Comparison of ENCODE assay signal across 25 cellular contexts in genomic region chr22:49018601-49019000, GRCh38.
DNase-seq lines count a peak whose midpoint lies in the region; ATAC-seq and TF ChIP-seq lines count a peak whose summit lies in the region.
"Had no signal": no experiment of that assay in that cellular context is flagged by ENCODE, and none has a peak within 500 bp of the region (broad histone marks: within the 10 kb centered on the region; RNA-seq: fewer than 3 reads in every experiment).

No MANE protein-coding gene starts in this region.

- no peak overlapping the region for H2BK120ac ChIP-seq in neuronal stem cell (ENCODE audit: low read depth, low read length)

- H3K4ac ChIP-seq in neuronal stem cell (ENCODE audit: low read length): no peak overlapping the region

- H3K9ac ChIP-seq in mammary epithelial cell (ENCODE audit: insufficient read depth, low read length) (no peak overlapping the region), neuronal stem cell (ENCODE audit: low read depth, low read length, poor library complexity) (peak overlapping the region; percentile 74)
- H3K9ac ChIP-seq: neural progenitor cell had no signal

- TF ChIP-seq CTCF in breast epithelium (IDR thresholded peaks at IDR 0.05): no peak
- TF ChIP-seq CTCF in mammary epithelial cell (conservative IDR thresholded peaks at IDR 0.05 in 1 of 2, IDR thresholded peaks at IDR 0.05 in 1 of 2; ENCODE audit: extremely low read depth in 1 of 2, insufficient read depth in 1 of 2, low read depth in 1 of 2, low read length in 2 of 2): no peak
- no peak for TF ChIP-seq CTCF in coronary artery (IDR thresholded peaks at IDR 0.05)
- no peak for TF ChIP-seq CTCF in upper lobe of left lung (IDR thresholded peaks at IDR 0.05)

- no peak overlapping the region for H2AFZ ChIP-seq in mammary epithelial cell (ENCODE audit: low read depth, low read length)
- no peak overlapping the region for H2AFZ ChIP-seq in neuronal stem cell (ENCODE audit: low read length)
- H2AFZ ChIP-seq: neural progenitor cell had no signal

- H3K4me1 ChIP-seq in breast epithelium: no peaks in the 10 kb centered on the region
- no peaks in the 10 kb centered on the region for H3K4me1 ChIP-seq in mammary epithelial cell (ENCODE audit: insufficient read depth, low read length)
- peaks cover 4 to 8% of the 10 kb centered on the region in 2 donors for H3K4me1 ChIP-seq in neuronal stem cell (ENCODE audit: control insufficient read depth in 2 of 2, insufficient read depth in 1 of 2, low read depth in 1 of 2, low read length in 2 of 2)
- peaks cover 19 to 39% (median 30%) of the 10 kb centered on the region in 4 donors for H3K4me1 ChIP-seq in upper lobe of left lung
- H3K4me1 ChIP-seq: neural progenitor cell, psoas muscle had no signal

- no peaks in the 10 kb centered on the region for H3K79me2 ChIP-seq in mammary epithelial cell (ENCODE audit: insufficient read depth, low read length)

- H3K4me3 ChIP-seq in breast epithelium (no peak overlapping the region), mammary epithelial cell (replicated peaks in 1 of 3; ENCODE audit: insufficient read depth in 1 of 3, low read depth in 2 of 3, low read length in 3 of 3) (no peak overlapping the region), coronary artery (no peak overlapping the region), neuronal stem cell (ENCODE audit: low read length in 2 of 2) (no peak overlapping the region), upper lobe of left lung (no peak overlapping the region)
- H3K4me3 ChIP-seq: neural progenitor cell, psoas muscle had no signal

- H2AK5ac ChIP-seq in neuronal stem cell (ENCODE audit: low read depth, low read length): peak overlapping the region; percentile 41

- H4K91ac ChIP-seq in neuronal stem cell (ENCODE audit: low read depth, low read length, poor library complexity): no peak overlapping the region

- DNase-seq in breast epithelium (ENCODE audit: low spot score in 2 of 2) (peak; percentile 13 to 48), mammary epithelial cell (no peak), coronary artery (ENCODE audit: low spot score) (peak; percentile 41), neuronal stem cell (ENCODE audit: low spot score) (no peak), upper lobe of left lung (peak; percentile 16 to 53), cerebellar cortex (ENCODE audit: low spot score) (no peak), DMS153 (lab: John Stamatoyannopoulos, UW) (no peak)
- DNase-seq in activated T-helper 1 cell treated with anti-CD3 and anti-CD28 coated beads, Interleukin-12 subunit alpha, Interleukin-12 subunit beta, Interleukin-2, Interleukin-4 antibody, amounts not matched to agents 30 ng/mL and 10 ng/mL and 1 ng/mL, durations not matched to agents 14 hours and 24 hours and 36 hours (ENCODE audit: low spot score): no peak
- DNase-seq: activated CD4-positive, alpha-beta T cell treated with anti-CD3 and anti-CD28 coated beads for 48 hours; activated naive CD8-positive, alpha-beta T cell treated with anti-CD3 and anti-CD28 coated beads for 36 hours; cerebellar nuclear complex; kidney glomerular epithelial cell; NCI-H1092 treated with DMSO at 0.1 percent for 48 hours; NCI-H187; NCI-H2171; NCI-H510A treated with DMSO at 0.1 percent for 48 hours; psoas muscle; stimulated activated naive CD8-positive, alpha-beta T cell treated with anti-CD3 and anti-CD28 coated beads, Interleukin-15, Interleukin-2, amounts not matched to agents 100 U/mL and 50 U/mL, for 24 hours; SW 1271; T-helper 9 cell had no signal

- H3K27ac Mint-ChIP-seq in activated T-helper 1 cell treated with anti-CD3 and anti-CD28 coated beads, Interleukin-12 subunit alpha, Interleukin-12 subunit beta, Interleukin-2, Interleukin-4 antibody, amounts not matched to agents 30 ng/mL and 10 ng/mL and 1 ng/mL, durations not matched to agents 14 hours and 24 hours and 36 hours: no peak overlapping the region
- H3K27ac Mint-ChIP-seq: activated naive CD8-positive, alpha-beta T cell treated with anti-CD3 and anti-CD28 coated beads for 36 hours; B cell; CD8-positive, alpha-beta T cell; memory B cell; neural progenitor cell had no signal

- H3K27me3 ChIP-seq in breast epithelium: peaks cover 0 to 37% of the 10 kb centered on the region in 2 donors
- no peaks in the 10 kb centered on the region for H3K27me3 ChIP-seq in mammary epithelial cell (ENCODE audit: insufficient read depth, low read length)
- H3K27me3 ChIP-seq in neuronal stem cell (ENCODE audit: control insufficient read depth in 3 of 3, insufficient read depth in 3 of 3, low read depth in 1 of 3, low read length in 3 of 3): no peaks in the 10 kb centered on the region
- no peaks in the 10 kb centered on the region for H3K27me3 ChIP-seq in upper lobe of left lung
- H3K27me3 ChIP-seq: neural progenitor cell had no signal

- H3K23ac ChIP-seq in neuronal stem cell (ENCODE audit: low read depth, low read length, poor library complexity): no peak overlapping the region

- H3K27me3 Mint-ChIP-seq in activated T-helper 1 cell treated with anti-CD3 and anti-CD28 coated beads, Interleukin-12 subunit alpha, Interleukin-12 subunit beta, Interleukin-2, Interleukin-4 antibody, amounts not matched to agents 30 ng/mL and 10 ng/mL and 1 ng/mL, durations not matched to agents 14 hours and 24 hours and 36 hours (ENCODE audit: insufficient read depth): no peaks in the 10 kb centered on the region
- H3K27me3 Mint-ChIP-seq: activated naive CD8-positive, alpha-beta T cell treated with anti-CD3 and anti-CD28 coated beads for 36 hours; B cell; memory B cell had no signal

- no peak overlapping the region for H2BK15ac ChIP-seq in neuronal stem cell (ENCODE audit: low read length)

- no peak overlapping the region for H4K8ac ChIP-seq in neuronal stem cell (ENCODE audit: low read depth, low read length)

- no peaks in the 10 kb centered on the region for H3K36me3 ChIP-seq in breast epithelium
- no peaks in the 10 kb centered on the region for H3K36me3 ChIP-seq in mammary epithelial cell (ENCODE audit: insufficient read depth, low read length)
- no peaks in the 10 kb centered on the region for H3K36me3 ChIP-seq in neuronal stem cell (replicated peaks in 1 of 2; ENCODE audit: control insufficient read depth in 2 of 2, insufficient read depth in 2 of 2, low read length in 2 of 2)
- H3K36me3 ChIP-seq in upper lobe of left lung: no peaks in the 10 kb centered on the region
- H3K36me3 ChIP-seq: neural progenitor cell had no signal

- intact Hi-C loops in breast epithelium (cut with DNase I; ENCODE audit: low total_unique reads): no loop called here
- intact Hi-C loops in mammary epithelial cell (cut with micrococcal nuclease): no loop called here
- intact Hi-C loops in activated T-helper 1 cell treated with anti-CD3 and anti-CD28 coated beads, Interleukin-12 subunit alpha, Interleukin-12 subunit beta, Interleukin-2, Interleukin-4 antibody, amounts not matched to agents 30 ng/mL and 10 ng/mL and 1 ng/mL, durations not matched to agents 14 hours and 24 hours and 36 hours (cut with micrococcal nuclease): no loop called here

- H3K79me1 ChIP-seq in neuronal stem cell (ENCODE audit: low read depth, low read length): no peaks in the 10 kb centered on the region

- no peak overlapping the region for H3K18ac ChIP-seq in neuronal stem cell (ENCODE audit: low read length)

- TF ChIP-seq POLR2A in breast epithelium (IDR thresholded peaks at IDR 0.05): no peak
- no peak for TF ChIP-seq POLR2A in upper lobe of left lung (IDR thresholded peaks at IDR 0.05)

- no peak overlapping the region for H3K27ac ChIP-seq in breast epithelium
- H3K27ac ChIP-seq in mammary epithelial cell (ENCODE audit: insufficient read depth, low read depth, low read length): no peak overlapping the region
- H3K27ac ChIP-seq in coronary artery: no peak overlapping the region
- H3K27ac ChIP-seq in neuronal stem cell (replicated peaks; ENCODE audit: low read length): no peak overlapping the region
- peak overlapping the region; percentile 79 to 85 (median 82) for H3K27ac ChIP-seq in upper lobe of left lung
- H3K27ac ChIP-seq: neural progenitor cell, psoas muscle had no signal

- H3K4me1 Mint-ChIP-seq in activated T-helper 1 cell treated with anti-CD3 and anti-CD28 coated beads, Interleukin-12 subunit alpha, Interleukin-12 subunit beta, Interleukin-2, Interleukin-4 antibody, amounts not matched to agents 30 ng/mL and 10 ng/mL and 1 ng/mL, durations not matched to agents 14 hours and 24 hours and 36 hours (ENCODE audit: low read depth): no peaks in the 10 kb centered on the region
- H3K4me1 Mint-ChIP-seq: activated naive CD8-positive, alpha-beta T cell treated with anti-CD3 and anti-CD28 coated beads for 36 hours; B cell; memory B cell had no signal

- dilution Hi-C loops in mammary epithelial cell (cut with HindIII; ENCODE audit: low sequenced_read_pairs): no loop called here

- in situ Hi-C loops in mammary epithelial cell (cut with MboI; ENCODE audit: low sequenced_read_pairs in 2 of 2): no loop called here

- no peaks in the 10 kb centered on the region for H3K36me3 Mint-ChIP-seq in activated T-helper 1 cell treated with anti-CD3 and anti-CD28 coated beads, Interleukin-12 subunit alpha, Interleukin-12 subunit beta, Interleukin-2, Interleukin-4 antibody, amounts not matched to agents 30 ng/mL and 10 ng/mL and 1 ng/mL, durations not matched to agents 14 hours and 24 hours and 36 hours (ENCODE audit: low read depth)
- H3K36me3 Mint-ChIP-seq: activated naive CD8-positive, alpha-beta T cell treated with anti-CD3 and anti-CD28 coated beads for 36 hours; CD8-positive, alpha-beta T cell; memory B cell; neural progenitor cell had no signal

- TF ChIP-seq EP300 in upper lobe of left lung (IDR thresholded peaks at IDR 0.05): no peak

- no peaks in the 10 kb centered on the region for H3K9me3 Mint-ChIP-seq in activated T-helper 1 cell treated with anti-CD3 and anti-CD28 coated beads, Interleukin-12 subunit alpha, Interleukin-12 subunit beta, Interleukin-2, Interleukin-4 antibody, amounts not matched to agents 30 ng/mL and 10 ng/mL and 1 ng/mL, durations not matched to agents 14 hours and 24 hours and 36 hours
- H3K9me3 Mint-ChIP-seq: activated naive CD8-positive, alpha-beta T cell treated with anti-CD3 and anti-CD28 coated beads for 36 hours; CD8-positive, alpha-beta T cell; memory B cell; neural progenitor cell had no signal

- no peak overlapping the region for H3K4me3 Mint-ChIP-seq in activated T-helper 1 cell treated with anti-CD3 and anti-CD28 coated beads, Interleukin-12 subunit alpha, Interleukin-12 subunit beta, Interleukin-2, Interleukin-4 antibody, amounts not matched to agents 30 ng/mL and 10 ng/mL and 1 ng/mL, durations not matched to agents 14 hours and 24 hours and 36 hours
- H3K4me3 Mint-ChIP-seq: activated naive CD8-positive, alpha-beta T cell treated with anti-CD3 and anti-CD28 coated beads for 36 hours; B cell; CD8-positive, alpha-beta T cell; memory B cell; neural progenitor cell had no signal

- H3K4me2 ChIP-seq in mammary epithelial cell (ENCODE audit: insufficient read depth, low read depth, low read length) (no peak overlapping the region), neuronal stem cell (ENCODE audit: insufficient read depth, low read length, poor library complexity, severe bottlenecking) (no peak overlapping the region)
- H3K4me2 ChIP-seq: neural progenitor cell had no signal

- peak overlapping the region; percentile 48 for H2BK5ac ChIP-seq in neuronal stem cell (ENCODE audit: low read length)

- no peak overlapping the region for H2BK12ac ChIP-seq in neuronal stem cell (ENCODE audit: low read length)

- no peaks in the 10 kb centered on the region for H3K9me3 ChIP-seq in breast epithelium
- peaks cover 30% of the 10 kb centered on the region for H3K9me3 ChIP-seq in mammary epithelial cell (replicated peaks; ENCODE audit: insufficient read depth, low read length)
- H3K9me3 ChIP-seq in neuronal stem cell (replicated peaks in 1 of 2; ENCODE audit: control insufficient read depth in 2 of 2, insufficient read depth in 1 of 2, low read depth in 1 of 2, low read length in 2 of 2): no peaks in the 10 kb centered on the region
- H3K9me3 ChIP-seq in upper lobe of left lung: no peaks in the 10 kb centered on the region
- H3K9me3 ChIP-seq: psoas muscle had no signal

- peak overlapping the region; percentile 17 for H3K14ac ChIP-seq in neuronal stem cell (ENCODE audit: low read length)

- no peak for ATAC-seq in upper lobe of left lung (ENCODE audit: low FRiP score in 2 of 2)
- ATAC-seq: CD8-positive, alpha-beta T cell; Panc1; psoas muscle; stimulated activated naive CD8-positive, alpha-beta T cell treated with anti-CD3 and anti-CD28 coated beads, Interleukin-15, Interleukin-2, amounts not matched to agents 100 U/mL and 50 U/mL, for 24 hours had no signal

- 66% methylated on average over 10 of the region's 12 CpGs for WGBS in mammary epithelial cell (ENCODE audit: low coverage, missing lambda C conversion rate)
- WGBS in neuronal stem cell (ENCODE audit: extremely low coverage in 2 of 2, insufficient read length in 2 of 2, insufficient replicate concordance in 1 of 2), 2 donors: no CpG with 5 or more reads among the region's 12 CpGs
- WGBS in upper lobe of left lung, 2 donors: 86% methylated on average over 6 to 12 of the region's 12 CpGs

- BruUV-seq in mammary epithelial cell (replicated peaks; lab: Mats Ljungman, UMichigan): no TSS peak

- CTCF ChIA-PET in mammary epithelial cell (lab: Charles Lee; ENCODE audit: low non-redundant PET): no interaction called here

- H4K20me1 ChIP-seq in mammary epithelial cell (ENCODE audit: insufficient read depth, low read length): no peaks in the 10 kb centered on the region

Comparison
In these comparisons a context has a peak if more than half of its experiments do, and no peak if none do; other contexts are left out.
1. DNase-seq: peak in breast epithelium (2 of 2), coronary artery (single experiment) and upper lobe of left lung (2 of 2); none in mammary epithelial cell (single experiment), neuronal stem cell (single experiment), cerebellar cortex (single experiment), DMS153 (single experiment) and activated T-helper 1 cell treated with anti-CD3 and anti-CD28 coated beads, Interleukin-12 subunit alpha, Interleukin-12 subunit beta, Interleukin-2, Interleukin-4 antibody, amounts not matched to agents 30 ng/mL and 10 ng/mL and 1 ng/mL, durations not matched to agents 14 hours and 24 hours and 36 hours (single experiment).
2. H3K27ac ChIP-seq: peak in upper lobe of left lung (4 of 4); none in breast epithelium (0 of 2), mammary epithelial cell (single experiment), coronary artery (0 of 2) and neuronal stem cell (single experiment).